ENCODE assay signal across 25 cellular contexts in the genomic region with DNA sequence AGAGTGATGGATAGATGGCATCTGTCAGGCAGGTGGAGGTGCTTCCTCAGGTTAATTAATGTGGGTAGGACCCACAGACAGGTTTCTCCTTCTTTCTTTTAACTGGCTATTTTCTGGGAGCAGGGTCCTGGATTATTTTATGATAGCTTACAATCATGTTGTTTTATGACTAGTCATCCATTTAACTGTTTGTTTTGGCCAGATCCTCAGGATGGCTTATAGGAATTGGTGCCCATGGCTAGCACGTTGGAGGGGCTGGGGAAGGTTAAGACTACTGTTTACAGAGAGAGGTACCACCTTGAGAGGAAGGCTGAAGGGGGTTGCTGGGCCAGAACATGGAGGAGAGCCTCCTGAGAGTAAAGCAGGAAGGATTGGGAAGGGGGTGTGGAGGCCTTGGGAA.
DNase-seq lines count a peak whose midpoint lies in the region; ATAC-seq lines count a peak whose summit lies in the region.
"Had no signal": no experiment of that assay in that cellular context is flagged by ENCODE, and none has a peak within 500 bp of the region (broad histone marks: within the 10 kb centered on the region; RNA-seq: fewer than 3 reads in every experiment).

No MANE protein-coding gene starts in this region.

- H3K36me3 Mint-ChIP-seq in CD8-positive, alpha-beta memory T cell: peaks cover 0 to 9% (median 3%) of the 10 kb centered on the region in 3 donors
- H3K36me3 Mint-ChIP-seq in activated naive CD8-positive, alpha-beta T cell treated with anti-CD3 and anti-CD28 coated beads, Interleukin-2, amount 50 U/mL, for 24 hours (ENCODE audit: low read depth): peaks cover 12% of the 10 kb centered on the region
- no peaks in the 10 kb centered on the region for H3K36me3 Mint-ChIP-seq in naive B cell
- H3K36me3 Mint-ChIP-seq: activated CD8-positive, alpha-beta memory T cell treated with anti-CD3 and anti-CD28 coated beads, Interleukin-2, amount 10 ng/mL, durations not matched to agents 7 days and 5 days had no signal

- peak overlapping the region in 6 of 11 experiments; percentile 1 to 22 (median 6); a peak in 4 of 22 replicates for H3K4me2 ChIP-seq in BLaER1 treated with 17β-estradiol and CSF1 and Interleukin-3, amounts not matched to agents 10 nM and 100 nM
- H3K4me2 ChIP-seq: hepatocyte had no signal

- H3K9me3 Mint-ChIP-seq in CD8-positive, alpha-beta memory T cell: no peaks in the 10 kb centered on the region
- H3K9me3 Mint-ChIP-seq in activated naive CD8-positive, alpha-beta T cell treated with anti-CD3 and anti-CD28 coated beads, Interleukin-2, amount 50 U/mL, for 24 hours: no peaks in the 10 kb centered on the region
- no peaks in the 10 kb centered on the region for H3K9me3 Mint-ChIP-seq in naive B cell
- H3K9me3 Mint-ChIP-seq: activated naive CD4-positive, alpha-beta T cell treated with anti-CD3 and anti-CD28 coated beads, Interleukin-2, amount 10 ng/mL, durations not matched to agents 7 days and 5 days; mesothelial cell of epicardium; T-helper 1 cell treated with Interleukin-12 subunit alpha and Interleukin-12 subunit beta and Interleukin-4 antibody, amounts not matched to agents 30 μg/mL and 1 μg/mL, for 36 hours had no signal

- no peak overlapping the region for H3K9ac ChIP-seq in BLaER1 treated with 17β-estradiol and CSF1 and Interleukin-3, amounts not matched to agents 10 nM and 100 nM

- peak overlapping the region in 1 of 11 experiments; percentile 24; a peak in 1 of 22 replicates for H3K27ac ChIP-seq in BLaER1 treated with 17β-estradiol and CSF1 and Interleukin-3, amounts not matched to agents 10 nM and 100 nM
- H3K27ac ChIP-seq in CD8-positive, alpha-beta memory T cell (ENCODE audit: low read depth, low read length): no peak overlapping the region
- H3K27ac ChIP-seq: esophagus muscularis mucosa, hepatocyte, SJCRH30, tibial nerve had no signal

- no peaks in the 10 kb centered on the region for H3K9me3 ChIP-seq in BLaER1 treated with 17β-estradiol and CSF1 and Interleukin-3, amounts not matched to agents 10 nM and 100 nM (replicated peaks in 1 of 11)
- H3K9me3 ChIP-seq in CD8-positive, alpha-beta memory T cell (ENCODE audit: low read length): no peaks in the 10 kb centered on the region
- H3K9me3 ChIP-seq: esophagus muscularis mucosa, Peyer's patch, SJCRH30, tibial nerve had no signal

- no peaks in the 10 kb centered on the region for H3K27me3 Mint-ChIP-seq in CD8-positive, alpha-beta memory T cell
- H3K27me3 Mint-ChIP-seq in activated naive CD8-positive, alpha-beta T cell treated with anti-CD3 and anti-CD28 coated beads, Interleukin-2, amount 50 U/mL, for 24 hours: no peaks in the 10 kb centered on the region
- H3K27me3 Mint-ChIP-seq in naive B cell: no peaks in the 10 kb centered on the region
- H3K27me3 Mint-ChIP-seq: activated CD8-positive, alpha-beta memory T cell treated with anti-CD3 and anti-CD28 coated beads, Interleukin-2, amount 10 ng/mL, durations not matched to agents 7 days and 5 days; activated naive CD4-positive, alpha-beta T cell treated with anti-CD3 and anti-CD28 coated beads, Interleukin-2, amount 10 ng/mL, durations not matched to agents 7 days and 5 days had no signal

- no peak overlapping the region for H3K4me3 ChIP-seq in BLaER1 treated with 17β-estradiol and CSF1 and Interleukin-3, amounts not matched to agents 10 nM and 100 nM
- no peak overlapping the region for H3K4me3 ChIP-seq in CD8-positive, alpha-beta memory T cell (ENCODE audit: low read length)
- H3K4me3 ChIP-seq: esophagus muscularis mucosa, hepatocyte, Peyer's patch, SJCRH30, tibial nerve had no signal

- H3K36me3 ChIP-seq in BLaER1 treated with 17β-estradiol and CSF1 and Interleukin-3, amounts not matched to agents 10 nM and 100 nM: peaks cover 17 to 91% (median 45%) of the 10 kb centered on the region in 11 experiments; a peak in 20 of 22 replicates
- no peaks in the 10 kb centered on the region for H3K36me3 ChIP-seq in CD8-positive, alpha-beta memory T cell (ENCODE audit: insufficient read depth, low read length)
- H3K36me3 ChIP-seq: esophagus muscularis mucosa, Peyer's patch, tibial nerve had no signal

- peaks cover 83 to 97% (median 93%) of the 10 kb centered on the region in 3 donors for H3K4me1 Mint-ChIP-seq in CD8-positive, alpha-beta memory T cell
- H3K4me1 Mint-ChIP-seq in activated naive CD8-positive, alpha-beta T cell treated with anti-CD3 and anti-CD28 coated beads, Interleukin-2, amount 50 U/mL, for 24 hours: peaks cover 60% of the 10 kb centered on the region
- H3K4me1 Mint-ChIP-seq in naive B cell: peaks cover 78 to 100% (median 98%) of the 10 kb centered on the region in 3 donors

- no peak for ATAC-seq in activated naive CD8-positive, alpha-beta T cell treated with anti-CD3 and anti-CD28 coated beads, Interleukin-2, amount 50 U/mL, for 24 hours
- ATAC-seq in naive B cell (ENCODE audit: low read depth in 2 of 2): no peak
- ATAC-seq in activated CD4-positive, CD25-positive, alpha-beta regulatory T cell treated with anti-CD3 and anti-CD28 coated beads, Interleukin-2, amount 50 U/mL, for 24 hours: no peak
- ATAC-seq in GM21529 (IDR thresholded peaks at IDR 0.05; ENCODE audit: unreplicated experiment): no peak
- ATAC-seq: activated CD8-positive, alpha-beta memory T cell treated with anti-CD3 and anti-CD28 coated beads, Interleukin-2, amount 10 ng/mL, durations not matched to agents 7 days and 5 days; left ventricle myocardium superior had no signal

- POLR2A ChIA-PET in CD8-positive, alpha-beta memory T cell (lab: Charles Lee): no interaction called here

- peak overlapping the region; percentile 27 to 87 (median 68) for H3K27ac Mint-ChIP-seq in CD8-positive, alpha-beta memory T cell
- peak overlapping the region; percentile 6 for H3K27ac Mint-ChIP-seq in activated naive CD8-positive, alpha-beta T cell treated with anti-CD3 and anti-CD28 coated beads, Interleukin-2, amount 50 U/mL, for 24 hours
- peak overlapping the region; percentile 93 to 98 (median 94) for H3K27ac Mint-ChIP-seq in naive B cell
- H3K27ac Mint-ChIP-seq: activated CD8-positive, alpha-beta memory T cell treated with anti-CD3 and anti-CD28 coated beads, Interleukin-2, amount 10 ng/mL, durations not matched to agents 7 days and 5 days; activated naive CD4-positive, alpha-beta T cell treated with anti-CD3 and anti-CD28 coated beads, Interleukin-2, amount 10 ng/mL, durations not matched to agents 7 days and 5 days; mesothelial cell of epicardium; T-helper 1 cell treated with Interleukin-12 subunit alpha and Interleukin-12 subunit beta and Interleukin-4 antibody, amounts not matched to agents 30 μg/mL and 1 μg/mL, for 36 hours had no signal

- H3K4me1 ChIP-seq in BLaER1 treated with 17β-estradiol and CSF1 and Interleukin-3, amounts not matched to agents 10 nM and 100 nM: peaks cover 24 to 77% (median 53%) of the 10 kb centered on the region in 10 experiments
- H3K4me1 ChIP-seq in CD8-positive, alpha-beta memory T cell (ENCODE audit: insufficient read depth, low read length): peaks cover 38% of the 10 kb centered on the region

- CTCF ChIA-PET in CD8-positive, alpha-beta memory T cell (lab: Charles Lee): no interaction called here

- no peak overlapping the region for H3K4me3 Mint-ChIP-seq in CD8-positive, alpha-beta memory T cell
- no peak overlapping the region for H3K4me3 Mint-ChIP-seq in activated naive CD8-positive, alpha-beta T cell treated with anti-CD3 and anti-CD28 coated beads, Interleukin-2, amount 50 U/mL, for 24 hours
- peak overlapping the region in 4 of 8 donors; percentile 4 to 67 (median 23) for H3K4me3 Mint-ChIP-seq in naive B cell
- H3K4me3 Mint-ChIP-seq: activated CD8-positive, alpha-beta memory T cell treated with anti-CD3 and anti-CD28 coated beads, Interleukin-2, amount 10 ng/mL, durations not matched to agents 7 days and 5 days; activated naive CD4-positive, alpha-beta T cell treated with anti-CD3 and anti-CD28 coated beads, Interleukin-2, amount 10 ng/mL, durations not matched to agents 7 days and 5 days; mesothelial cell of epicardium; T-helper 1 cell treated with Interleukin-12 subunit alpha and Interleukin-12 subunit beta and Interleukin-4 antibody, amounts not matched to agents 30 μg/mL and 1 μg/mL, for 36 hours had no signal

- DNase-seq in CD8-positive, alpha-beta memory T cell: no peak
- DNase-seq in activated naive CD8-positive, alpha-beta T cell treated with anti-CD3 and anti-CD28 coated beads, Interleukin-2, amount 50 U/mL, for 24 hours: no peak
- DNase-seq in naive B cell (no peak), NCI-H2196 (lab: John Stamatoyannopoulos, UW; ENCODE audit: unreplicated experiment) (no peak), NCI-H69 (lab: John Stamatoyannopoulos, UW) (no peak)
- DNase-seq: activated CD4-positive, alpha-beta T cell treated with anti-CD3 and anti-CD28 coated beads for 48 hours; activated CD8-positive, alpha-beta memory T cell treated with anti-CD3 and anti-CD28 coated beads, Interleukin-2, amount 10 ng/mL, durations not matched to agents 7 days and 5 days; activated naive CD4-positive, alpha-beta T cell treated with anti-CD3 and anti-CD28 coated beads, Interleukin-2, amount 10 ng/mL, durations not matched to agents 7 days and 5 days; cerebellar nuclear complex; effector CD4-positive, alpha-beta T cell; foreskin melanocyte; left ventricle myocardium superior; NCI-H1105 treated with DMSO at 0.1 percent for 48 hours; NCI-H2081; NCI-H446 treated with DMSO at 0.1 percent for 48 hours; Peyer's patch; SJCRH30 had no signal

- no peaks in the 10 kb centered on the region for H3K27me3 ChIP-seq in BLaER1 treated with 17β-estradiol and CSF1 and Interleukin-3, amounts not matched to agents 10 nM and 100 nM
- no peaks in the 10 kb centered on the region for H3K27me3 ChIP-seq in CD8-positive, alpha-beta memory T cell (ENCODE audit: insufficient read depth, low read length, poor library complexity, severe bottlenecking)
- H3K27me3 ChIP-seq: esophagus muscularis mucosa, hepatocyte, Peyer's patch, SJCRH30, tibial nerve had no signal

- H4K20me1 ChIP-seq in BLaER1 treated with 17β-estradiol and CSF1 and Interleukin-3, amounts not matched to agents 10 nM and 100 nM: peaks cover 16 to 100% (median 89%) of the 10 kb centered on the region in 11 experiments; a peak in 19 of 22 replicates

Comparison
In these comparisons a context has a peak if more than half of its experiments do, and no peak if none do; other contexts are left out.
1. H3K27ac Mint-ChIP-seq: peak in every context shown above with its lines; median percentile 94 in naive B cell; 68 in CD8-positive, alpha-beta memory T cell; 6 in activated naive CD8-positive, alpha-beta T cell treated with anti-CD3 and anti-CD28 coated beads, Interleukin-2, amount 50 U/mL, for 24 hours.